25 cellular contexts compared by ENCODE assay signal in genomic region chr2:191705084-191705483, GRCh38. TPM values are rescaled to one million over a fixed set of nuclear protein-coding genes. Genes with fewer than 3 reads are reported as not detected.
A peak's percentile ranks its signal among the peaks of the same experiment; 100 is the strongest.
DNase-seq lines count a peak whose midpoint lies in the region; ATAC-seq, FAIRE-seq and TF ChIP-seq lines count a peak whose summit lies in the region.
"Had no signal": no experiment of that assay in that cellular context is flagged by ENCODE, and none has a peak within 500 bp of the region (broad histone marks: within the 10 kb centered on the region; RNA-seq: fewer than 3 reads in every experiment).

No MANE protein-coding gene starts in this region.

- TF ChIP-seq RAD21 in HepG2 (CRISPR knock-in tag; IDR thresholded peaks at IDR 0.05) = no peak

- H3K9me3 ChIP-seq in HepG2 (ENCODE audit: low read length) (no peaks in the 10 kb centered on the region), right lobe of liver (no peaks in the 10 kb centered on the region), pancreas (no peaks in the 10 kb centered on the region)
- H3K9me3 ChIP-seq: BLaER1 had no signal

- CTCF ChIA-PET in HepG2 (lab: Yijun Ruan, JAX; ENCODE audit: low intra/inter-chr PET ratio, low total read pairs) = no interaction called here

- H3K79me2 ChIP-seq in HepG2 (ENCODE audit: insufficient read depth, low read length) = no peaks in the 10 kb centered on the region

- H3K4me1 Mint-ChIP-seq in neural crest cell = peaks cover 24% of the 10 kb centered on the region
- H3K4me1 Mint-ChIP-seq in stimulated activated naive CD8-positive, alpha-beta T cell treated with anti-CD3 and anti-CD28 coated beads, Interleukin-15, amount 100 ng/mL, for 72 hours = peaks cover 6% of the 10 kb centered on the region
- H3K4me1 Mint-ChIP-seq: B cell had no signal

- TF ChIP-seq POLR2A in HepG2 (IDR thresholded peaks at IDR 0.05; ENCODE audit: insufficient read depth in 1 of 2, low read depth in 2 of 2, low read length in 2 of 2) (no peak), right lobe of liver (IDR thresholded peaks at IDR 0.05) (no peak)

- no TSS peak for BruUV-seq in HepG2 (replicated peaks; lab: Mats Ljungman, UMichigan)

- peak overlapping the region; percentile 72 for H3K27ac Mint-ChIP-seq in neural crest cell (ENCODE audit: unreplicated experiment)
- peak overlapping the region in 1 of 2 donors; percentile 28 for H3K27ac Mint-ChIP-seq in stimulated activated naive CD8-positive, alpha-beta T cell treated with anti-CD3 and anti-CD28 coated beads, Interleukin-15, amount 100 ng/mL, for 72 hours
- H3K27ac Mint-ChIP-seq: B cell; CD8-positive, alpha-beta T cell; GM23338; H9 had no signal

- H3K9me3 Mint-ChIP-seq in neural crest cell = peaks cover 12% of the 10 kb centered on the region
- H3K9me3 Mint-ChIP-seq in stimulated activated naive CD8-positive, alpha-beta T cell treated with anti-CD3 and anti-CD28 coated beads, Interleukin-15, amount 100 ng/mL, for 72 hours = no peaks in the 10 kb centered on the region
- H3K9me3 Mint-ChIP-seq: CD8-positive, alpha-beta T cell; H9 had no signal

- in situ Hi-C loops in HepG2 (cut with HindIII; ENCODE audit: extremely low pct_ligation_motif_present, low pct_unique_long_range_greater_than_20kb) = no loop called here

- H3K27me3 ChIP-seq in HepG2 (ENCODE audit: control insufficient read depth in 1 of 2, insufficient read depth in 2 of 2, low read length in 2 of 2) = no peaks in the 10 kb centered on the region
- no peaks in the 10 kb centered on the region for H3K27me3 ChIP-seq in right lobe of liver
- H3K27me3 ChIP-seq in pancreas = no peaks in the 10 kb centered on the region
- H3K27me3 ChIP-seq: BLaER1 had no signal

- ATAC-seq in HepG2 (peak; percentile 53), right lobe of liver (no peak), pancreas (no peak), Right ventricle myocardium inferior (no peak), HG02571 (IDR thresholded peaks at IDR 0.05; ENCODE audit: unreplicated experiment) (no peak)
- ATAC-seq in stimulated activated naive CD8-positive, alpha-beta T cell treated with anti-CD3 and anti-CD28 coated beads, Interleukin-15, amount 100 ng/mL, for 72 hours = no peak
- ATAC-seq: CD8-positive, alpha-beta T cell; GM12878; GM23338; HCT116 had no signal

- H4K20me1 ChIP-seq in HepG2 (ENCODE audit: insufficient read depth, low read length) = no peaks in the 10 kb centered on the region
- H4K20me1 ChIP-seq: BLaER1 had no signal

- intact Hi-C loops in HepG2 (cut with micrococcal nuclease; ENCODE audit: unreplicated experiment) = no loop called here
- intact Hi-C loops in right lobe of liver (cut with DNase I) = no loop called here
- intact Hi-C loops in pancreas (cut with DNase I) = no loop called here
- intact Hi-C loops in Right ventricle myocardium inferior (cut with DNase I) = no loop called here

- WGBS in HepG2 (ENCODE audit: low lambda C conversion rate) = 36% methylated on average over 4 of the region's 4 CpGs
- WGBS in right lobe of liver (ENCODE audit: insufficient coverage, low coverage, low lambda C conversion rate, missing lambda C conversion rate) = 62% methylated on average over 3 of the region's 4 CpGs
- 75 to 76% methylated on average over 4 of the region's 4 CpGs for WGBS in pancreas, 2 donors

- H3K36me3 Mint-ChIP-seq in neural crest cell (ENCODE audit: low read depth) = no peaks in the 10 kb centered on the region

- DNase-seq in HepG2 (ENCODE audit: low spot score) (no peak), right lobe of liver (no peak), foreskin melanocyte (peak; percentile 65), neural crest cell (ENCODE audit: low read depth, low spot score) (no peak), pancreas (no peak), Right ventricle myocardium inferior (ENCODE audit: missing footprints) (no peak)
- no peak for DNase-seq in stimulated activated naive CD8-positive, alpha-beta T cell treated with anti-CD3 and anti-CD28 coated beads, Interleukin-15, amount 100 ng/mL, for 72 hours
- DNase-seq: CD4-positive, CD25-positive, alpha-beta regulatory T cell; CD8-positive, alpha-beta T cell; DMS 273 treated with DMSO at 0.1 percent for 48 hours; DMS79; EL; GDM1; H9 had no signal

- H3K36me3 ChIP-seq in HepG2 (replicated peaks in 1 of 2; ENCODE audit: control insufficient read depth in 1 of 2, insufficient read depth in 2 of 2, low read length in 2 of 2) (no peaks in the 10 kb centered on the region), right lobe of liver (no peaks in the 10 kb centered on the region), pancreas (no peaks in the 10 kb centered on the region)
- H3K36me3 ChIP-seq: BLaER1 had no signal

- no peak overlapping the region for H3K27ac ChIP-seq in HepG2 (ENCODE audit: extremely low read length, insufficient read depth, low read length)
- no peak overlapping the region for H3K27ac ChIP-seq in right lobe of liver
- no peak overlapping the region for H3K27ac ChIP-seq in pancreas
- H3K27ac ChIP-seq: 22Rv1, BLaER1, C4-2B had no signal

- TF ChIP-seq EP300 in HepG2 (IDR thresholded peaks at IDR 0.05; ENCODE audit: low read depth in 2 of 2, low read length in 2 of 2) (no peak), HepG2 (CRISPR knock-in tag; IDR thresholded peaks at IDR 0.05; ENCODE audit: borderline replicate concordance) (no peak)

- no peak overlapping the region for H3K4me3 ChIP-seq in HepG2 (replicated peaks in 1 of 3; ENCODE audit: insufficient read depth in 1 of 3, low read depth in 2 of 3, low read length in 3 of 3)
- H3K4me3 ChIP-seq in right lobe of liver = no peak overlapping the region
- no peak overlapping the region for H3K4me3 ChIP-seq in pancreas
- H3K4me3 ChIP-seq: BLaER1, GM12878, GM23338 had no signal

- H3K9ac ChIP-seq in HepG2 (ENCODE audit: insufficient read depth, low read depth, low read length) = no peak overlapping the region
- H3K9ac ChIP-seq: BLaER1 had no signal

- TF ChIP-seq CTCF in HepG2 (CRISPR knock-in tag; IDR thresholded peaks at IDR 0.05) (no peak), right lobe of liver (IDR thresholded peaks at IDR 0.05) (no peak), neural crest cell (conservative IDR thresholded peaks at IDR 0.05) (no peak), pancreas (IDR thresholded peaks at IDR 0.05) (no peak)

- FAIRE-seq in HepG2 (lab: Jason Lieb, UNC) (no peak), pancreas (lab: Jason Lieb, UNC) (no peak)
- FAIRE-seq: A204.1, D721Med, GM12878, GM19239 had no signal

- H3K4me1 ChIP-seq in HepG2 (ENCODE audit: insufficient read depth, low read length) = peaks cover 11% of the 10 kb centered on the region
- H3K4me1 ChIP-seq in right lobe of liver = no peaks in the 10 kb centered on the region
- H3K4me1 ChIP-seq in pancreas = peaks cover 0 to 11% (median 0%) of the 10 kb centered on the region in 3 donors

- no peaks in the 10 kb centered on the region for H3K27me3 Mint-ChIP-seq in neural crest cell (ENCODE audit: low read depth)
- H3K27me3 Mint-ChIP-seq in stimulated activated naive CD8-positive, alpha-beta T cell treated with anti-CD3 and anti-CD28 coated beads, Interleukin-15, amount 100 ng/mL, for 72 hours = no peaks in the 10 kb centered on the region
- H3K27me3 Mint-ChIP-seq: B cell; CD4-positive, CD25-positive, alpha-beta regulatory T cell had no signal

- no peak overlapping the region for H3K4me2 ChIP-seq in HepG2 (ENCODE audit: low read depth, low read length)
- H3K4me2 ChIP-seq: BLaER1, GM23338 had no signal

- no peak overlapping the region for H3K4me3 Mint-ChIP-seq in neural crest cell
- no peak overlapping the region for H3K4me3 Mint-ChIP-seq in stimulated activated naive CD8-positive, alpha-beta T cell treated with anti-CD3 and anti-CD28 coated beads, Interleukin-15, amount 100 ng/mL, for 72 hours
- H3K4me3 Mint-ChIP-seq: B cell; CD4-positive, CD25-positive, alpha-beta regulatory T cell; CD8-positive, alpha-beta T cell; GM23338; H9 had no signal

- POLR2A ChIA-PET in HepG2 (lab: Yijun Ruan, JAX) = no interaction called here

- no peak overlapping the region for H2AFZ ChIP-seq in HepG2 (ENCODE audit: low read length)
- H2AFZ ChIP-seq: GM23338 had no signal

TF ChIP-seq in HepG2, 621 proteins besides CTCF, POLR2A, EP300 and RAD21 (continues in another document):
- TF ChIP-seq CEBPB (IDR thresholded peaks at IDR 0.05; ENCODE audit: borderline replicate concordance, low read depth, low read length) (peak; percentile 78; the same call in 1 of the 2 replicates), CEBPG (CRISPR knock-in tag; IDR thresholded peaks at IDR 0.05) (peak; percentile 52), SIX4 (CRISPR knock-in tag; IDR thresholded peaks at IDR 0.05) (peak; percentile 87; the same call in 1 of the 2 replicates), NFIB (CRISPR knock-in tag; IDR thresholded peaks at IDR 0.05; ENCODE audit: borderline replicate concordance) (no peak), ZZZ3 (CRISPR knock-in tag; IDR thresholded peaks at IDR 0.05; ENCODE audit: borderline replicate concordance) (no peak)

RNA-seq across cellular contexts. Expression of gene NABP1, which starts 27.1 kb away (rescaled TPM):
- 4.9 and 14.9 TPM in 2 replicates for total RNA-seq in HepG2 (2016; rRNA removed; fragmentation: Illumina TruSeq; extraction: Trizol)
- 3.4 and 3.5 TPM in 2 replicates for total RNA-seq in HepG2 (2016; cell fraction: cytosol; rRNA removed; fragmentation: Illumina TruSeq; extraction: Trizol; ENCODE audit: low read depth)
- 4.9 and 13.0 TPM in 2 replicates for total RNA-seq in HepG2 (2016; cell fraction: insoluble cytoplasmic fraction; rRNA removed; fragmentation: Illumina TruSeq; extraction: Trizol)
- total RNA-seq in HepG2 (2016; cell fraction: membrane; rRNA removed; fragmentation: Illumina TruSeq; extraction: Trizol) = 5.4 and 7.2 TPM in 2 replicates
- total RNA-seq in HepG2 (2016; cell fraction: nucleus; rRNA removed; fragmentation: Illumina TruSeq; extraction: Trizol) = 39.0 and 39.1 TPM in 2 replicates
- polyA plus RNA-seq in HepG2 (2011; rRNA removed) = 19.8 and 24.2 TPM in 2 replicates
- 1.5 and 2.3 TPM in 2 replicates for polyA plus RNA-seq in HepG2 (2011; cell fraction: cytosol; rRNA removed)
- polyA plus RNA-seq in HepG2 (2011; cell fraction: nucleus; rRNA removed) = 69.0 and 77.8 TPM in 2 replicates
- polyA plus RNA-seq in HepG2 (2012) = 11.7 and 15.0 TPM in 2 replicates
- 0.61 and 0.70 TPM in 2 replicates for polyA plus RNA-seq in HepG2 (2016; cell fraction: cytosol; fragmentation: Illumina TruSeq; extraction: Trizol; ENCODE audit: low read depth)
- polyA plus RNA-seq in HepG2 (2016; cell fraction: insoluble cytoplasmic fraction; fragmentation: Illumina TruSeq; extraction: Trizol; ENCODE audit: low read depth) = 3.6 and 3.9 TPM in 2 replicates
- polyA plus RNA-seq in HepG2 (2016; cell fraction: membrane; fragmentation: Illumina TruSeq; extraction: Trizol; ENCODE audit: low read depth) = 1.8 TPM in 2 replicates
- 30.5 and 31.7 TPM in 2 replicates for polyA plus RNA-seq in HepG2 (2016; cell fraction: nucleus; fragmentation: Illumina TruSeq; extraction: Trizol; ENCODE audit: insufficient read depth, low read depth)
- 10.1 and 23.0 TPM in 2 replicates for polyA minus RNA-seq in HepG2 (2011; rRNA and poly(A)+ RNA removed; ENCODE audit: low replicate concordance)
- polyA minus RNA-seq in HepG2 (2011; cell fraction: cytosol; rRNA and poly(A)+ RNA removed) = 3.7 and 3.8 TPM in 2 replicates
- polyA minus RNA-seq in HepG2 (2011; cell fraction: nucleus; rRNA and poly(A)+ RNA removed) = 225 and 258 TPM in 2 replicates
- total RNA-seq in right lobe of liver = 10 to 100 TPM in 5 of 6 experiments, 1 to 10 TPM in 1; 5.2 to 28.2 (median 20.7) TPM
- total RNA-seq in neural crest cell = 8.9 and 10.1 TPM in 2 replicates
- 10 to 100 TPM in 2 of 6 donors, 1 to 10 TPM in 4; 2.9 to 12.8 (median 6.2) TPM for total RNA-seq in pancreas
- 1 to 10 TPM; 4.3 to 5.0 TPM for polyA plus RNA-seq in pancreas
- 5.1 TPM for total RNA-seq in Right ventricle myocardium inferior
